In the genomic region with DNA sequence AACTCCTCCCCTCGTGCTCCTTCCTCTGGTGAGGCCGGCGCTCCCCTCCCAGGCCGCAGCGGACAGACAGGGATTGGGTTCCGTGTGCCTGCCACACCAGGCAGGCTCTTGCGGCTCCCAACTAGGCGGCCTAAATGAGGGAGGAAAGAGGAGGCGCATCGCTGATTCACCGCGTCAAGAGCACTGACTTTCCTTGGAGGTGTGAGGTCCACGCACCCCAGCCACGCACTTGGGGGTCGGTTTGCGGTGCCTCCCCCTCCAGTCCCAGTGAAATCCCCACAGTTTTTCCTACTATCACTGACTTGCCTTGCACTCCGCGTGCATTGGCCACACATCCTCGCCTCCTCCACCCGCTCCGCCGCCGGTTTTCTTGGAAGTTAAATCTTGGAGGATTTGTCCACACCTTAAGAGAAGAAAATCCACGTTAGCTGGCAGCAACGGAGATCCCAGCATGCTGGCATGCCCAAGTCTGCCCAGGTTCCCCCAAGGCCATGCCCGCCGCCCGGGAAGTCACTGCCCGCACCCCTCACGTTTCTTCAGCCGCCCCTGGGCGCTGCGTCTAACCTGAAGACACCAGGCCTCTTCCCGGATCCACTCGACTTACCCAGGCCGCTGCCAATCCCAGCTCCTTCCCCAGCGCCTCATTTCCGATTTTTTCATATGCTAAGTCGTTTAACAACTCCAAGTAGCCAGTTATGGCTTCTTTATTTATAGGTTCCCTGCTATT, we compare ENCODE assay signal across 11 cellular contexts. TPM values are rescaled to one million over a fixed set of nuclear protein-coding genes. Genes with fewer than 3 reads are reported as not detected.
A peak's percentile ranks its signal among the peaks of the same experiment; 100 is the strongest.
DNase-seq lines count a peak whose midpoint lies in the region; ATAC-seq and TF ChIP-seq lines count a peak whose summit lies in the region.
"Had no signal": no experiment of that assay in that cellular context is flagged by ENCODE, and none has a peak within 500 bp of the region (broad histone marks: within the 10 kb centered on the region; RNA-seq: fewer than 3 reads in every experiment).

No MANE protein-coding gene starts in this region.

- no peak for ATAC-seq in activated T-helper 17 cell treated with anti-CD3 and anti-CD28 coated beads, Interleukin-2, amount 50 U/mL, for 72 hours (replicated peaks)
- ATAC-seq in HG03280 (IDR thresholded peaks at IDR 0.05; ENCODE audit: unreplicated experiment), result no peak

- peaks cover 12% of the 10 kb centered on the region for H3K36me3 Mint-ChIP-seq in activated naive CD4-positive, alpha-beta T cell treated with anti-CD3 and anti-CD28 coated beads, Interleukin-2, amount 50 U/mL, for 24 hours
- H3K36me3 Mint-ChIP-seq in activated T-helper 17 cell treated with anti-CD3 and anti-CD28 coated beads, Interleukin-2, amount 50 U/mL, for 72 hours (ENCODE audit: low read depth), result peaks cover 40% of the 10 kb centered on the region

- no peak for DNase-seq in activated naive CD4-positive, alpha-beta T cell treated with anti-CD3 and anti-CD28 coated beads, Interleukin-2, amount 50 U/mL, for 16 hours
- peak; percentile 43 for DNase-seq in left kidney (ENCODE audit: low read depth, low spot score)
- no peak for DNase-seq in vagina (ENCODE audit: extremely low spot score in 2 of 2)
- DNase-seq in NCI-H2029 (lab: John Stamatoyannopoulos, UW), result no peak
- DNase-seq in posterior vena cava (ENCODE audit: low spot score), result no peak
- DNase-seq: left cardiac atrium had no signal

- H3K27me3 Mint-ChIP-seq in activated naive CD4-positive, alpha-beta T cell treated with anti-CD3 and anti-CD28 coated beads, Interleukin-2, amount 50 U/mL, for 24 hours, result peaks cover 59% of the 10 kb centered on the region
- H3K27me3 Mint-ChIP-seq in activated T-helper 17 cell treated with anti-CD3 and anti-CD28 coated beads, Interleukin-2, amount 50 U/mL, for 72 hours, result peaks cover 50% of the 10 kb centered on the region

- H3K9me3 ChIP-seq in vagina, result no peaks in the 10 kb centered on the region
- H3K9me3 ChIP-seq: right atrium auricular region had no signal

- peaks cover 34% of the 10 kb centered on the region for H3K4me1 Mint-ChIP-seq in activated naive CD4-positive, alpha-beta T cell treated with anti-CD3 and anti-CD28 coated beads, Interleukin-2, amount 50 U/mL, for 24 hours
- H3K4me1 Mint-ChIP-seq in activated T-helper 17 cell treated with anti-CD3 and anti-CD28 coated beads, Interleukin-2, amount 50 U/mL, for 72 hours, result peaks cover 12% of the 10 kb centered on the region

- peak overlapping the region; percentile 73 for H3K27ac Mint-ChIP-seq in activated naive CD4-positive, alpha-beta T cell treated with anti-CD3 and anti-CD28 coated beads, Interleukin-2, amount 50 U/mL, for 24 hours
- H3K27ac Mint-ChIP-seq in activated T-helper 17 cell treated with anti-CD3 and anti-CD28 coated beads, Interleukin-2, amount 50 U/mL, for 72 hours, result peak overlapping the region; percentile 56

- no peak for TF ChIP-seq POLR2A in vagina (IDR thresholded peaks at IDR 0.05)

- peaks cover 61% of the 10 kb centered on the region for H3K27me3 ChIP-seq in vagina

- TF ChIP-seq CTCF in vagina (IDR thresholded peaks at IDR 0.05), result no peak

- H3K27ac ChIP-seq in vagina, result no peak overlapping the region

- H3K36me3 ChIP-seq in vagina, result no peaks in the 10 kb centered on the region
- H3K36me3 ChIP-seq: right atrium auricular region had no signal

- peaks cover 43% of the 10 kb centered on the region for H3K4me1 ChIP-seq in vagina

- H3K9me3 Mint-ChIP-seq in activated naive CD4-positive, alpha-beta T cell treated with anti-CD3 and anti-CD28 coated beads, Interleukin-2, amount 50 U/mL, for 24 hours, result peaks cover 10% of the 10 kb centered on the region
- no peaks in the 10 kb centered on the region for H3K9me3 Mint-ChIP-seq in activated T-helper 17 cell treated with anti-CD3 and anti-CD28 coated beads, Interleukin-2, amount 50 U/mL, for 72 hours

- H3K4me3 ChIP-seq in vagina, result peak overlapping the region; percentile 45 to 69

- intact Hi-C loops in vagina (cut with DNase I), result no loop called here
- intact Hi-C loops in posterior vena cava (cut with DNase I), result no loop called here

- peak overlapping the region; percentile 84 for H3K4me3 Mint-ChIP-seq in activated naive CD4-positive, alpha-beta T cell treated with anti-CD3 and anti-CD28 coated beads, Interleukin-2, amount 50 U/mL, for 24 hours
- peak overlapping the region; percentile 68 for H3K4me3 Mint-ChIP-seq in activated T-helper 17 cell treated with anti-CD3 and anti-CD28 coated beads, Interleukin-2, amount 50 U/mL, for 72 hours

RNA-seq across cellular contexts. Expression of a gene that starts 1.1 kb away (rescaled TPM):
- total RNA-seq in activated T-helper 17 cell treated with anti-CD3 and anti-CD28 coated beads, Interleukin-2, amount 50 U/mL, for 72 hours, result not detected
- total RNA-seq in vagina (not detected), posterior vena cava (under 1 TPM; 0.14 to 0.19 TPM)
- total RNA-seq: T-helper 2 cell treated with Interferon-gamma antibody and Interleukin-4, amounts not matched to agents 100 ng/mL and 5 ng/mL, for 36 hours had no signal

RNA-seq across cellular contexts. Expression of a gene that starts 46.2 kb away (rescaled TPM):
- total RNA-seq in activated T-helper 17 cell treated with anti-CD3 and anti-CD28 coated beads, Interleukin-2, amount 50 U/mL, for 72 hours, result 10 to 100 TPM; 18.1 to 20.4 TPM
- 13.0 TPM for total RNA-seq in vagina
- 1 to 10 TPM; 7.3 to 8.6 TPM for total RNA-seq in posterior vena cava
